In genomic region chr16:67001159-67001486, GRCh38 we compare ENCODE assay signal across 8 cellular contexts. TPM values are rescaled to one million over a fixed set of nuclear protein-coding genes. Genes with fewer than 3 reads are reported as not detected.
DNase-seq lines count a peak whose midpoint lies in the region; ATAC-seq and TF ChIP-seq lines count a peak whose summit lies in the region.

No MANE protein-coding gene starts in this region.

- peak overlapping the region; percentile 23 for H3K4me3 ChIP-seq in CD8-positive, alpha-beta T cell (ENCODE audit: low read depth, low read length)
- H3K4me3 ChIP-seq in esophagus (ENCODE audit: low read depth in 1 of 2, low read length in 2 of 2) (peak overlapping the region; percentile 30 to 51), prostate gland (peak overlapping the region; percentile 39 to 42), mucosa of descending colon (no peak overlapping the region)

- no peaks in the 10 kb centered on the region for H3K36me3 ChIP-seq in CD8-positive, alpha-beta T cell (ENCODE audit: insufficient read depth, low read length)
- H3K36me3 ChIP-seq in esophagus (ENCODE audit: control insufficient read depth in 2 of 2, insufficient read depth in 2 of 2, low read length in 1 of 2) (peaks cover 0 to 7% of the 10 kb centered on the region in 2 donors), prostate gland (no peaks in the 10 kb centered on the region), mucosa of descending colon (ENCODE audit: low read depth) (no peaks in the 10 kb centered on the region)

- no peak for TF ChIP-seq CTCF in CD8-positive, alpha-beta T cell (IDR thresholded peaks at IDR 0.05)
- TF ChIP-seq CTCF in RWPE1 (conservative IDR thresholded peaks at IDR 0.05; ENCODE audit: low read depth) (no peak), prostate gland (IDR thresholded peaks at IDR 0.05) (no peak), mucosa of descending colon (IDR thresholded peaks at IDR 0.05) (no peak)

- H3K27me3 ChIP-seq in CD8-positive, alpha-beta T cell (ENCODE audit: insufficient read depth, low read length) = no peaks in the 10 kb centered on the region
- H3K27me3 ChIP-seq in esophagus (ENCODE audit: control insufficient read depth in 1 of 2, insufficient read depth in 2 of 2, low read length in 2 of 2) (no peaks in the 10 kb centered on the region), prostate gland (replicated peaks; ENCODE audit: insufficient read depth) (no peaks in the 10 kb centered on the region)

- TF ChIP-seq POLR2A in prostate gland (IDR thresholded peaks at IDR 0.05) = no peak

- H3K27me3 Mint-ChIP-seq in CD8-positive, alpha-beta T cell (ENCODE audit: low read depth) = no peaks in the 10 kb centered on the region

- no peaks in the 10 kb centered on the region for H3K9me3 Mint-ChIP-seq in CD8-positive, alpha-beta T cell

- peak overlapping the region; percentile 59 for H3K4me3 Mint-ChIP-seq in CD8-positive, alpha-beta T cell

- intact Hi-C loops in CD8-positive, alpha-beta T cell (cut with DNase I, micrococcal nuclease) = loop anchor here in 1 of 2 experiments (2.0 kb wide), 1 partner anchor 28 kb away; the partner anchor contains the start of gene CBFB
- intact Hi-C loops in prostate gland (cut with DNase I) (no loop called here), mucosa of descending colon (cut with DNase I, micrococcal nuclease) (no loop called here)

- ATAC-seq in CD8-positive, alpha-beta T cell = no peak
- no peak for ATAC-seq in mucosa of descending colon

- no peak for DNase-seq in CD8-positive, alpha-beta T cell
- DNase-seq in RWPE1 (ENCODE audit: low spot score) (no peak), prostate gland (ENCODE audit: low spot score) (no peak), mucosa of descending colon (no peak), AG08395 (ENCODE audit: low spot score) (no peak), pons (ENCODE audit: low spot score) (no peak)
- DNase-seq in activated CD4-positive, CD25-positive, alpha-beta regulatory T cell (lab: John Stamatoyannopoulos, UW) = no peak

- CTCF ChIA-PET in CD8-positive, alpha-beta T cell (lab: Charles Lee) = no interaction called here
- CTCF ChIA-PET in RWPE1 (lab: Yijun Ruan, JAX) = interaction anchor here (0.7 kb wide), 2 partner anchors 72 to 91 kb away, joined by 4 read pairs; no protein-coding TSS in a partner anchor

- peaks cover 11% of the 10 kb centered on the region for H3K4me1 ChIP-seq in CD8-positive, alpha-beta T cell (ENCODE audit: insufficient read depth, low read length)
- peaks cover 6 to 14% of the 10 kb centered on the region in 2 donors for H3K4me1 ChIP-seq in esophagus (ENCODE audit: control insufficient read depth in 2 of 2, insufficient read depth in 2 of 2, low read length in 1 of 2)
- H3K4me1 ChIP-seq in prostate gland (replicated peaks) = no peaks in the 10 kb centered on the region
- H3K4me1 ChIP-seq in mucosa of descending colon (ENCODE audit: low read depth) = peaks cover 11% of the 10 kb centered on the region

- POLR2A ChIA-PET in CD8-positive, alpha-beta T cell (lab: Charles Lee) = interaction anchor here (1.1 kb wide), 1 partner anchor 11 kb away, joined by 4 read pairs; no protein-coding TSS in a partner anchor
- POLR2A ChIA-PET in RWPE1 (lab: Yijun Ruan, JAX; ENCODE audit: low non-redundant PET) = no interaction called here

- WGBS in esophagus, 2 donors = 24 to 26% methylated on average over 22 to 23 of the region's 23 CpGs
- 12% methylated on average over 20 of the region's 23 CpGs for WGBS in prostate gland

- H3K27ac Mint-ChIP-seq in CD8-positive, alpha-beta T cell = no peak overlapping the region

- no peaks in the 10 kb centered on the region for H3K36me3 Mint-ChIP-seq in CD8-positive, alpha-beta T cell

- H3K27ac ChIP-seq in CD8-positive, alpha-beta T cell (ENCODE audit: low read depth, low read length) = no peak overlapping the region
- peak overlapping the region; percentile 67; the same call in 1 of the 2 replicates for H3K27ac ChIP-seq in RWPE1
- H3K27ac ChIP-seq in esophagus (ENCODE audit: low read depth in 2 of 2, low read length in 1 of 2) = peak overlapping the region in 1 of 2 donors; percentile 10
- no peak overlapping the region for H3K27ac ChIP-seq in prostate gland

- peaks cover 14% of the 10 kb centered on the region for H3K4me1 Mint-ChIP-seq in CD8-positive, alpha-beta T cell (ENCODE audit: low read depth)

- no peaks in the 10 kb centered on the region for H3K9me3 ChIP-seq in CD8-positive, alpha-beta T cell (ENCODE audit: low read length)
- H3K9me3 ChIP-seq in esophagus (ENCODE audit: control insufficient read depth in 2 of 2, insufficient read depth in 1 of 2, low read depth in 1 of 2, low read length in 1 of 2) (no peaks in the 10 kb centered on the region), prostate gland (no peaks in the 10 kb centered on the region), mucosa of descending colon (no peaks in the 10 kb centered on the region)

RNA-seq across cellular contexts. Expression of gene CES4A, which starts 12.7 kb away (rescaled TPM):
- total RNA-seq in CD8-positive, alpha-beta T cell = 1 to 10 TPM; 5.6 TPM
- 10 to 100 TPM; 10.1 to 17.5 TPM for polyA plus RNA-seq in esophagus
- total RNA-seq in prostate gland (10 to 100 TPM in 1 of 2 donors, 1 to 10 TPM in 1; 1.4 to 10.7 TPM), mucosa of descending colon (10 to 100 TPM in 1 of 3 donors, 1 to 10 TPM in 2; 6.3 to 10.1 (median 8.3) TPM)

RNA-seq across cellular contexts. Expression of gene CBFB, which starts 27.8 kb away (rescaled TPM):
- total RNA-seq in CD8-positive, alpha-beta T cell = 10 to 100 TPM; 52.3 to 58.6 TPM
- 10 to 100 TPM; 15.3 to 17.0 TPM for polyA plus RNA-seq in esophagus
- 10 to 100 TPM; 27.0 to 46.2 TPM for total RNA-seq in prostate gland
- 10 to 100 TPM; 26.3 to 35.5 (median 26.8) TPM for total RNA-seq in mucosa of descending colon

RNA-seq across cellular contexts. Expression of gene CES3, which starts 40.1 kb away (rescaled TPM):
- total RNA-seq in CD8-positive, alpha-beta T cell = 1 to 10 TPM in 1 of 2 experiments, under 1 TPM in 1; 0.71 to 1.2 TPM
- polyA plus RNA-seq in esophagus = 1 to 10 TPM; 1.8 to 4.8 TPM
- total RNA-seq in prostate gland = under 1 TPM; 0.36 to 0.80 TPM
- total RNA-seq in mucosa of descending colon = 100 to 1,000 TPM in 2 of 3 donors, 10 to 100 TPM in 1; 86.5 to 264 (median 199) TPM

Comparison
In these comparisons a context has a peak if more than half of its experiments do, and no peak if none do; other contexts are left out.
1. RNA of gene CES3, which starts 40.1 kb away (total RNA-seq): 86.5 to 264 TPM in mucosa of descending colon; 0.71 to 1.2 TPM in CD8-positive, alpha-beta T cell and 0.36 to 0.80 TPM in prostate gland; every median in the first group is over 10 times any median in the second.